ENCODE assay signal across 8 cellular contexts in genomic region chr12:68863886-68864454, GRCh38. TPM values are rescaled to one million over a fixed set of nuclear protein-coding genes. Genes with fewer than 3 reads are reported as not detected.
DNase-seq lines count a peak whose midpoint lies in the region; ATAC-seq and TF ChIP-seq lines count a peak whose summit lies in the region.
"Not testable (repeated sequence)": the region's sequence is repeated elsewhere in the genome, so short reads cannot be mapped to it uniquely, and the experiment has no call there.

No MANE protein-coding gene starts in this region.

- H3K4me1 ChIP-seq in H9 (ENCODE audit: insufficient read depth, low read length); Loucy (ENCODE audit: insufficient read depth, low read length, poor library complexity, severe bottlenecking); esophagus muscularis mucosa; upper lobe of left lung: not testable (repeated sequence)

- TF ChIP-seq CTCF in H9 (conservative IDR thresholded peaks at IDR 0.05) (peak; percentile 69), Loucy (conservative IDR thresholded peaks at IDR 0.05; ENCODE audit: low read length) (peak; percentile 77), esophagus muscularis mucosa (IDR thresholded peaks at IDR 0.05) (peak; percentile 50 to 60 (median 51)), mesothelial cell of epicardium (IDR thresholded peaks at IDR 0.05; ENCODE audit: unreplicated experiment) (peak; percentile 75), upper lobe of left lung (IDR thresholded peaks at IDR 0.05) (peak; percentile 34 to 68 (median 52))

- not testable (repeated sequence) for H3K27ac ChIP-seq in H9 (ENCODE audit: insufficient read length, low read depth, low read length); esophagus muscularis mucosa (replicated peaks in 1 of 4)
- H3K27ac ChIP-seq in upper lobe of left lung = peak overlapping the region in 1 of 4 donors; percentile 16

- not testable (repeated sequence) for H2AK5ac ChIP-seq in H9 (ENCODE audit: insufficient read length, low read length)

- H3F3A ChIP-seq in Loucy (ENCODE audit: low read depth) = not testable (repeated sequence)

- H3K36me3 ChIP-seq in Loucy (ENCODE audit: insufficient read depth, low read length) = not testable (repeated sequence)
- H3K36me3 ChIP-seq in esophagus muscularis mucosa (peaks cover 0 to 11% (median 2%) of the 10 kb centered on the region in 4 donors), upper lobe of left lung (peaks cover 24 to 37% (median 28%) of the 10 kb centered on the region in 4 donors)

- H2BK15ac ChIP-seq in H9 (ENCODE audit: low read depth, low read length) = not testable (repeated sequence)

- H3K27me3 Mint-ChIP-seq in H9 (ENCODE audit: low read depth); activated CD4-positive, alpha-beta T cell treated with anti-CD3 and anti-CD28 coated beads, Interleukin-2, amount 10 ng/mL, durations not matched to agents 24 days and 14 days; mesothelial cell of epicardium (ENCODE audit: low read depth): not testable (repeated sequence)

- not testable (repeated sequence) for H3K23me2 ChIP-seq in H9 (ENCODE audit: insufficient read length, low read depth, low read length, poor library complexity, severe bottlenecking)

- H3K27me3 ChIP-seq in H9 (ENCODE audit: insufficient read depth, low read length); Loucy (ENCODE audit: insufficient read depth, low read length, poor library complexity, severe bottlenecking); esophagus muscularis mucosa; upper lobe of left lung: not testable (repeated sequence)

- H3K36me3 Mint-ChIP-seq in H9 (ENCODE audit: insufficient read depth in 1 of 3, low read depth in 3 of 3); mesothelial cell of epicardium: not testable (repeated sequence)
- peaks cover 14% of the 10 kb centered on the region for H3K36me3 Mint-ChIP-seq in activated CD4-positive, alpha-beta T cell treated with anti-CD3 and anti-CD28 coated beads, Interleukin-2, amount 10 ng/mL, durations not matched to agents 24 days and 14 days (ENCODE audit: low read depth)

- H3K4me3 Mint-ChIP-seq in H9; activated CD4-positive, alpha-beta T cell treated with anti-CD3 and anti-CD28 coated beads, Interleukin-2, amount 10 ng/mL, durations not matched to agents 24 days and 14 days; mesothelial cell of epicardium: not testable (repeated sequence)

- not testable (repeated sequence) for H4K8ac ChIP-seq in H9 (replicated peaks; ENCODE audit: insufficient read length, low read depth, low read length)

- not testable (repeated sequence) for H2BK12ac ChIP-seq in H9 (ENCODE audit: insufficient read length, low read depth, low read length)

- not testable (repeated sequence) for H2BK5ac ChIP-seq in H9 (ENCODE audit: insufficient read length, low read length)

- WGBS in H9 (ENCODE audit: extremely low coverage, insufficient read length, low lambda C conversion rate) = no CpG with 5 or more reads among the region's 8 CpGs
- whole genome bisulfite sequencing in esophagus muscularis mucosa = 80% methylated on average over 8 of the region's 8 CpGs
- 85 to 92% methylated on average over 8 of the region's 8 CpGs for WGBS in upper lobe of left lung, 2 donors

- H3K23ac ChIP-seq in H9 (ENCODE audit: insufficient read length, low read depth, low read length) = not testable (repeated sequence)

- not testable (repeated sequence) for H3K4me2 ChIP-seq in H9 (ENCODE audit: insufficient read depth, insufficient read length, low read length)
- H3K4me2 ChIP-seq in Loucy (ENCODE audit: low read depth, low read length, poor library complexity, severe bottlenecking) = peak overlapping the region; percentile 63

- not testable (repeated sequence) for H3K4ac ChIP-seq in H9 (ENCODE audit: low read depth, low read length)

- H3T11ph ChIP-seq in H9 (ENCODE audit: low read length) = not testable (repeated sequence)

- TF ChIP-seq EP300 in esophagus muscularis mucosa (IDR thresholded peaks at IDR 0.05); upper lobe of left lung (IDR thresholded peaks at IDR 0.05): not testable (repeated sequence)

- not testable (repeated sequence) for TF ChIP-seq POLR2A in esophagus muscularis mucosa (IDR thresholded peaks at IDR 0.05; ENCODE audit: low read depth); upper lobe of left lung (IDR thresholded peaks at IDR 0.05)

- not testable (repeated sequence) for H4K5ac ChIP-seq in H9 (ENCODE audit: insufficient read length, low read depth, low read length)

- not testable (repeated sequence) for H2BK120ac ChIP-seq in H9 (ENCODE audit: low read depth, low read length, poor library complexity, severe bottlenecking)

- not testable (repeated sequence) for H4K91ac ChIP-seq in H9 (ENCODE audit: insufficient read length, low read depth, low read length)

- not testable (repeated sequence) for H3K79me2 ChIP-seq in H9 (ENCODE audit: insufficient read depth, low read length); Loucy (ENCODE audit: insufficient read depth, low read length)

- H3K4me3 ChIP-seq in Loucy (ENCODE audit: low read length, poor library complexity, severe bottlenecking) = peak overlapping the region; percentile 43
- not testable (repeated sequence) for H3K4me3 ChIP-seq in esophagus muscularis mucosa, upper lobe of left lung

- not testable (repeated sequence) for H3K9ac ChIP-seq in H9 (ENCODE audit: extremely low read depth, insufficient read length, low read length)
- peak overlapping the region; percentile 17 for H3K9ac ChIP-seq in Loucy (ENCODE audit: low read depth, low read length, poor library complexity, severe bottlenecking)

- not testable (repeated sequence) for H2AFZ ChIP-seq in H9 (ENCODE audit: low read length)
- H2AFZ ChIP-seq in Loucy (ENCODE audit: low read length) = peak overlapping the region; percentile 86

- not testable (repeated sequence) for H3K18ac ChIP-seq in H9 (ENCODE audit: insufficient read length, low read depth, low read length)

- H3K9me2 ChIP-seq in Loucy (replicated peaks; ENCODE audit: low read depth, low read length) = not testable (repeated sequence)

- H4K20me1 ChIP-seq in H9 (ENCODE audit: control insufficient read depth, insufficient read depth, insufficient read length); Loucy (ENCODE audit: insufficient read depth, low read length, poor library complexity, severe bottlenecking): not testable (repeated sequence)

- H3K79me1 ChIP-seq in H9 (ENCODE audit: insufficient read depth, low read depth, low read length, poor library complexity, severe bottlenecking) = not testable (repeated sequence)

- H3K9me3 ChIP-seq in H9 (ENCODE audit: control insufficient read depth, low read depth, low read length); Loucy (ENCODE audit: insufficient read depth, low read depth, low read length); esophagus muscularis mucosa; upper lobe of left lung: not testable (repeated sequence)

- peak; percentile 44 to 68 for ATAC-seq in upper lobe of left lung (ENCODE audit: low FRiP score in 2 of 2)

- intact Hi-C loops in activated CD4-positive, alpha-beta T cell treated with anti-CD3 and anti-CD28 coated beads, Interleukin-2, amount 10 ng/mL, durations not matched to agents 24 days and 14 days (cut with micrococcal nuclease) = loop anchor here (1.0 to 10.0 kb wide), 3 partner anchors 206 to 391 kb away; no protein-coding TSS in a partner anchor
- intact Hi-C loops in esophagus muscularis mucosa (cut with DNase I) = not testable (repeated sequence)

- not testable (repeated sequence) for H3K14ac ChIP-seq in H9 (ENCODE audit: insufficient read depth, low read length)

- not testable (repeated sequence) for H3K56ac ChIP-seq in H9 (ENCODE audit: insufficient read length, low read depth, low read length)

- H2BK20ac ChIP-seq in H9 (ENCODE audit: low read depth, low read length, poor library complexity, severe bottlenecking) = not testable (repeated sequence)

- not testable (repeated sequence) for H3K27ac Mint-ChIP-seq in H9; activated CD4-positive, alpha-beta T cell treated with anti-CD3 and anti-CD28 coated beads, Interleukin-2, amount 10 ng/mL, durations not matched to agents 24 days and 14 days; mesothelial cell of epicardium

- H3K9me3 Mint-ChIP-seq in H9; activated CD4-positive, alpha-beta T cell treated with anti-CD3 and anti-CD28 coated beads, Interleukin-2, amount 10 ng/mL, durations not matched to agents 24 days and 14 days; mesothelial cell of epicardium: not testable (repeated sequence)

- DNase-seq in Daoy (ENCODE audit: low read depth) = peak; percentile 41
- DNase-seq in H9; esophagus muscularis mucosa (ENCODE audit: extremely low spot score); mesothelial cell of epicardium (ENCODE audit: low spot score in 2 of 2, unreplicated experiment in 2 of 2); upper lobe of left lung: not testable (repeated sequence)
- peak; percentile 65 for DNase-seq in NCI-H82 (lab: John Stamatoyannopoulos, UW)
- peak; percentile 75 for DNase-seq in activated CD4-positive, alpha-beta T cell treated with anti-CD3 and anti-CD28 coated beads, Interleukin-2, amount 10 ng/mL, durations not matched to agents 24 days and 14 days

- peaks cover 10 to 11% of the 10 kb centered on the region in 2 experiments for H3K4me1 Mint-ChIP-seq in H9
- peaks cover 13% of the 10 kb centered on the region for H3K4me1 Mint-ChIP-seq in activated CD4-positive, alpha-beta T cell treated with anti-CD3 and anti-CD28 coated beads, Interleukin-2, amount 10 ng/mL, durations not matched to agents 24 days and 14 days
- peaks cover 19% of the 10 kb centered on the region for H3K4me1 Mint-ChIP-seq in mesothelial cell of epicardium

RNA-seq across cellular contexts. Expression of gene MDM2, which starts 56.0 kb away (rescaled TPM):
- 37.4 and 43.9 TPM in 2 replicates for total RNA-seq in Daoy (2014; rRNA removed; shearing (Covaris generic))
- total RNA-seq in H9 (2021) (159 and 162 TPM in 2 replicates), esophagus muscularis mucosa (10 to 100 TPM; 33.3 to 47.2 (median 40.0) TPM), mesothelial cell of epicardium (181 to 182 TPM (median 181 TPM) in 3 replicates), upper lobe of left lung (100 to 1,000 TPM in 3 of 6 donors, 10 to 100 TPM in 3; 64.6 to 162 (median 108) TPM)
- 227 and 233 TPM in 2 replicates for total RNA-seq in activated CD4-positive, alpha-beta T cell treated with anti-CD3 and anti-CD28 coated beads, Interleukin-2, amount 10 ng/mL, durations not matched to agents 24 days and 14 days
